13 cellular contexts compared by ENCODE assay signal in genomic region chr1:47774986-47775834, GRCh38.
DNase-seq lines count a peak whose midpoint lies in the region; ATAC-seq and TF ChIP-seq lines count a peak whose summit lies in the region.
"Had no signal": no experiment of that assay in that cellular context is flagged by ENCODE, and none has a peak within 500 bp of the region (broad histone marks: within the 10 kb centered on the region; RNA-seq: fewer than 3 reads in every experiment).

No MANE protein-coding gene starts in this region.

- TF ChIP-seq POLR2A in body of pancreas (IDR thresholded peaks at IDR 0.05) (no peak), right lobe of liver (IDR thresholded peaks at IDR 0.05) (no peak), breast epithelium (IDR thresholded peaks at IDR 0.05) (no peak)

- intact Hi-C loops in body of pancreas (cut with DNase I) (no loop called here), right lobe of liver (cut with DNase I) (no loop called here), breast epithelium (cut with DNase I; ENCODE audit: low total_unique reads) (no loop called here)

- DNase-seq in DMS53 (lab: John Stamatoyannopoulos, UW) (peak; percentile 68), DMS53 treated with DMSO at 0.1 percent for 48 hours (lab: John Stamatoyannopoulos, UW; ENCODE audit: unreplicated experiment) (no peak), body of pancreas (peak in 3 of 4 donors; percentile 15 to 36 (median 24)), right lobe of liver (peak; percentile 53 to 69 (median 53)), osteoblast (ENCODE audit: insufficient read length, low spot score, missing footprints) (peak; percentile 82), GF-D8 (lab: John Stamatoyannopoulos, UW) (no peak), breast epithelium (ENCODE audit: low spot score in 2 of 2) (no peak), kidney glomerular epithelial cell (lab: John Stamatoyannopoulos, UW) (no peak)
- DNase-seq: CD8-positive, alpha-beta T cell; COR-L47; DMS153 had no signal

- WGBS in body of pancreas, 2 donors, result 63 to 67% methylated on average over 23 to 24 of the region's 24 CpGs
- 55% methylated on average over 15 of the region's 24 CpGs for WGBS in right lobe of liver (ENCODE audit: insufficient coverage, low coverage, low lambda C conversion rate, missing lambda C conversion rate)

- peak overlapping the region in 1 of 4 donors; percentile 42 for H3K27ac ChIP-seq in body of pancreas
- H3K27ac ChIP-seq in right lobe of liver, result no peak overlapping the region
- no peak overlapping the region for H3K27ac ChIP-seq in osteoblast (ENCODE audit: low read depth, low read length)
- no peak overlapping the region for H3K27ac ChIP-seq in breast epithelium
- H3K27ac ChIP-seq: 22Rv1 had no signal

- TF ChIP-seq CTCF in body of pancreas (IDR thresholded peaks at IDR 0.05) (no peak), right lobe of liver (IDR thresholded peaks at IDR 0.05) (no peak), osteoblast (IDR thresholded peaks at IDR 0.05; ENCODE audit: extremely low read depth, low read depth, low read length) (no peak), breast epithelium (IDR thresholded peaks at IDR 0.05) (no peak)

- no peaks in the 10 kb centered on the region for H3K36me3 ChIP-seq in body of pancreas (replicated peaks in 1 of 2; ENCODE audit: insufficient read depth in 1 of 2, low read depth in 2 of 2)
- no peaks in the 10 kb centered on the region for H3K36me3 ChIP-seq in right lobe of liver
- no peaks in the 10 kb centered on the region for H3K36me3 ChIP-seq in osteoblast (ENCODE audit: insufficient read depth, low read length)
- no peaks in the 10 kb centered on the region for H3K36me3 ChIP-seq in breast epithelium

- H3K27me3 ChIP-seq in body of pancreas, result no peaks in the 10 kb centered on the region
- H3K27me3 ChIP-seq in right lobe of liver, result no peaks in the 10 kb centered on the region
- no peaks in the 10 kb centered on the region for H3K27me3 ChIP-seq in osteoblast (ENCODE audit: insufficient read depth, low read length)
- no peaks in the 10 kb centered on the region for H3K27me3 ChIP-seq in breast epithelium

- no peaks in the 10 kb centered on the region for H3K9me3 ChIP-seq in body of pancreas
- no peaks in the 10 kb centered on the region for H3K9me3 ChIP-seq in right lobe of liver
- no peaks in the 10 kb centered on the region for H3K9me3 ChIP-seq in osteoblast (ENCODE audit: low read depth, low read length)
- H3K9me3 ChIP-seq in breast epithelium, result no peaks in the 10 kb centered on the region

- no peak overlapping the region for H3K4me2 ChIP-seq in osteoblast (ENCODE audit: insufficient read depth, low read length)

- no peaks in the 10 kb centered on the region for H3K79me2 ChIP-seq in osteoblast (ENCODE audit: insufficient read depth, low read length)

- no peak overlapping the region for H3K4me3 ChIP-seq in body of pancreas
- H3K4me3 ChIP-seq in right lobe of liver, result no peak overlapping the region
- no peak overlapping the region for H3K4me3 ChIP-seq in osteoblast (ENCODE audit: insufficient read depth, low read length)
- H3K4me3 ChIP-seq in breast epithelium, result no peak overlapping the region

- H4K20me1 ChIP-seq in osteoblast (ENCODE audit: insufficient read depth, low read length), result no peaks in the 10 kb centered on the region

- ATAC-seq in body of pancreas (no peak), right lobe of liver (peak; percentile 68 to 92 (median 80))
- ATAC-seq: CD8-positive, alpha-beta T cell; HCT116 had no signal

- H3K4me1 ChIP-seq in body of pancreas (peaks cover 3% of the 10 kb centered on the region), right lobe of liver (peaks cover 0 to 5% (median 0%) of the 10 kb centered on the region in 4 donors), osteoblast (ENCODE audit: insufficient read depth, low read length) (no peaks in the 10 kb centered on the region), breast epithelium (no peaks in the 10 kb centered on the region)

- H2AFZ ChIP-seq in osteoblast (ENCODE audit: low read length), result no peak overlapping the region

Comparison
In these comparisons a context has a peak if more than half of its experiments do, and no peak if none do; other contexts are left out.
1. DNase-seq: peak in DMS53 (single experiment), body of pancreas (3 of 4), right lobe of liver (3 of 3) and osteoblast (single experiment); none in DMS53 treated with DMSO at 0.1 percent for 48 hours (single experiment), GF-D8 (single experiment), breast epithelium (0 of 2) and kidney glomerular epithelial cell (single experiment).